8 cellular contexts compared by ENCODE assay signal in genomic region chr11:4541071-4541470, GRCh38. TPM values are rescaled to one million over a fixed set of nuclear protein-coding genes. Genes with fewer than 3 reads are reported as not detected.
"Had no signal": no experiment of that assay in that cellular context is flagged by ENCODE, and none has a peak within 500 bp of the region (broad histone marks: within the 10 kb centered on the region; RNA-seq: fewer than 3 reads in every experiment).

No MANE protein-coding gene starts in this region.

- DNase-seq: IMR-90, KBM-7 had no signal

- H3K27ac ChIP-seq: HL-60 had no signal

- H3K4me3 ChIP-seq: K562 had no signal

RNA-seq across cellular contexts. Expression of gene OR52M1, which starts 3.9 kb away (rescaled TPM):
- total RNA-seq: HepG2, HT-29, HT1080, IMR-90, K562 had no signal
- polyA plus RNA-seq: HepG2, IgD-negative memory B cell, IMR-90, K562 had no signal

RNA-seq across cellular contexts. Expression of gene OR52I2, which starts 40.5 kb away (rescaled TPM):
- total RNA-seq: HepG2, HT-29, HT1080, IMR-90, K562 had no signal
- polyA plus RNA-seq: HepG2, IgD-negative memory B cell, IMR-90, K562 had no signal

RNA-seq across cellular contexts. Expression of gene OR52I1, which starts 52.8 kb away (rescaled TPM):
- total RNA-seq: HepG2, HT-29, HT1080, IMR-90, K562 had no signal
- polyA plus RNA-seq: HepG2, IgD-negative memory B cell, IMR-90, K562 had no signal

RNA-seq across cellular contexts. Expression of gene OR52K1, which starts 58.6 kb away (rescaled TPM):
- total RNA-seq: HepG2, HT-29, HT1080, IMR-90, K562 had no signal
- polyA plus RNA-seq: HepG2, IgD-negative memory B cell, IMR-90, K562 had no signal
